ENCODE assay signal across 14 cellular contexts in the genomic region with DNA sequence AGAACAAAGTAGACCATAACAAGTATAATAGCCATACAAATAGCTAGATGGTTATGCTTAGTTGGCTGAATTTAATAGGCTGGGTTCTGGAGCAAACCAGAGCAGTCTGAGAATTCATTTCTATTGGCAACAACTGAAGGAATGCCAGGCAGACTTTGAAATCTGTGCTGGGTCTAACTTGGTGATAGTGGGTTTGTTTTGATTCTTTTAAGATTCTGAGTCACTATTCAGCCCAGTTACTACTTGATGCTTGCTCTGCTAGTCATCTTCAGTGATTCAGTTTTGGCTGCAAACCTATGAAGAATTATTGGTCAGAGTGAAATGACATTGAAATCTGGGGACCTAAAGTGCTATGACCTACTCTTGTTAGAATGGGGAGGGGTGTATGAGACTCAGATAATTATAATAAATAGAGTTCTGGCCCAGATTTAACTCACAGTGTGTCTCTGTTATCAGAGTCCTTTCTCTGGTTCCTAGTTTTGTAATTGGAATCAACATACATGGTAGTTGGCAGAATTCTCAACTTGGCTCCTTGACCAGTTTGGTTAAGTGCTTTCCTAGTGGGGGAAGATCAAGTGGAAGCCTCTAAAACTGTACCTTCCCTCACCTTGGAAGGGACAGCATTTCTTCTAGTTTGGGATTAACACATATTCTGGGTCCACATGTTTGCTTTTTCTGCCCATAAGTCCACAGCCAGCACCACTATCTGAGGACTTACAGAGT. TPM values are rescaled to one million over a fixed set of nuclear protein-coding genes. Genes with fewer than 3 reads are reported as not detected.
A peak's percentile ranks its signal among the peaks of the same experiment; 100 is the strongest.
DNase-seq lines count a peak whose midpoint lies in the region; ATAC-seq and TF ChIP-seq lines count a peak whose summit lies in the region.
"Had no signal": no experiment of that assay in that cellular context is flagged by ENCODE, and none has a peak within 500 bp of the region (broad histone marks: within the 10 kb centered on the region; RNA-seq: fewer than 3 reads in every experiment).

No MANE protein-coding gene starts in this region.

- peak; percentile 96 for DNase-seq in EH (ENCODE audit: low read depth)
- DNase-seq in RPMI7951 (ENCODE audit: low read depth): peak; percentile 53
- peak; percentile 52 for DNase-seq in epithelial cell of proximal tubule (ENCODE audit: low read depth)
- peak; percentile 85 for DNase-seq in renal cortical epithelial cell (ENCODE audit: low read depth)
- no peak for DNase-seq in Peyer's patch
- no peak for DNase-seq in NCI-H2227 treated with DMSO at 0.1 percent for 48 hours (lab: John Stamatoyannopoulos, UW)
- no peak for DNase-seq in posterior cingulate gyrus
- DNase-seq: activated CD8-positive, alpha-beta memory T cell treated with anti-CD3 and anti-CD28 coated beads, Interleukin-2, amount 50 U/mL, for 4 hours; left cardiac atrium; NCI-H2081; stimulated activated naive B cell treated with anti-CD40 and anti-IgM and Interleukin-4, amounts not matched to agents 10 μg/mL and 1 μg/mL and 100 μg/mL, for 72 hours had no signal

- no peak for ATAC-seq in HG03520 (IDR thresholded peaks at IDR 0.05; ENCODE audit: unreplicated experiment)
- ATAC-seq: stimulated activated naive B cell treated with anti-CD40 and anti-IgM and Interleukin-4, amounts not matched to agents 10 μg/mL and 1 μg/mL and 100 μg/mL, for 72 hours had no signal

- TF ChIP-seq CTCF in epithelial cell of proximal tubule (conservative IDR thresholded peaks at IDR 0.05; ENCODE audit: low read depth, low read length) (no peak), Peyer's patch (IDR thresholded peaks at IDR 0.05) (no peak)

- no peaks in the 10 kb centered on the region for H3K36me3 ChIP-seq in Peyer's patch
- H3K36me3 ChIP-seq: esophagus muscularis mucosa, HAP-1 had no signal

- no peak for TF ChIP-seq POLR2A in Peyer's patch (IDR thresholded peaks at IDR 0.05)

- no peaks in the 10 kb centered on the region for H3K4me1 ChIP-seq in Peyer's patch
- H3K4me1 ChIP-seq: HAP-1 had no signal

- H3K9me3 ChIP-seq in Peyer's patch: no peaks in the 10 kb centered on the region
- H3K9me3 ChIP-seq: esophagus muscularis mucosa, HAP-1 had no signal

- H3K4me3 ChIP-seq in epithelial cell of proximal tubule (ENCODE audit: low read depth, low read length) (no peak overlapping the region), Peyer's patch (no peak overlapping the region)
- H3K4me3 ChIP-seq: esophagus muscularis mucosa, HAP-1 had no signal

- intact Hi-C loops in posterior cingulate gyrus (cut with DNase I): no loop called here

- no peaks in the 10 kb centered on the region for H3K27me3 ChIP-seq in Peyer's patch
- H3K27me3 ChIP-seq: esophagus muscularis mucosa had no signal

- H3K27ac ChIP-seq in Peyer's patch: no peak overlapping the region
- H3K27ac ChIP-seq: esophagus muscularis mucosa had no signal

RNA-seq across cellular contexts. Expression of a gene that starts 43.5 kb away (rescaled TPM):
- total RNA-seq in RPMI7951 (2014; rRNA removed; shearing (Covaris generic)): 56.9 and 75.5 TPM in 2 replicates
- total RNA-seq in epithelial cell of proximal tubule (57.2 and 75.4 TPM in 2 replicates), renal cortical epithelial cell (60.7 and 116 TPM in 2 replicates), Peyer's patch (10 to 100 TPM in 3 of 4 donors, 1 to 10 TPM in 1; 7.5 to 66.8 (median 17.2) TPM)

RNA-seq across cellular contexts. Expression of a gene that starts 53.9 kb away (rescaled TPM):
- total RNA-seq in RPMI7951 (2014; rRNA removed; shearing (Covaris generic)): 4.1 and 4.5 TPM in 2 replicates
- total RNA-seq in epithelial cell of proximal tubule: 9.5 and 11.4 TPM in 2 replicates
- 5.6 and 11.3 TPM in 2 replicates for total RNA-seq in renal cortical epithelial cell
- 1 to 10 TPM in 1 of 4 donors, not detected in 3; 2.1 TPM for total RNA-seq in Peyer's patch

Comparison
In these comparisons a context has a peak if more than half of its experiments do, and no peak if none do; other contexts are left out.
1. DNase-seq: peak in EH (single experiment), RPMI7951 (single experiment), epithelial cell of proximal tubule (single experiment) and renal cortical epithelial cell (single experiment); none in Peyer's patch (0 of 3), NCI-H2227 treated with DMSO at 0.1 percent for 48 hours (single experiment) and posterior cingulate gyrus (0 of 10).